In genomic region chr13:51324714-51325440, GRCh38 we compare ENCODE assay signal across 1 cellular context.
TF ChIP-seq lines count a peak whose summit lies in the region.

No MANE protein-coding gene starts in this region.

TF ChIP-seq in WTC11, 78 proteins besides CTCF, POLR2A, EP300 and RAD21 (continued from another document):
- TF ChIP-seq ZNF512 (CRISPR knock-in tag; IDR thresholded peaks at IDR 0.05; ENCODE audit: borderline replicate concordance) (no peak), GABPB1 (CRISPR knock-in tag; IDR thresholded peaks at IDR 0.05) (no peak), E2F1 (CRISPR knock-in tag; IDR thresholded peaks at IDR 0.05) (no peak), NFE2L1 (CRISPR knock-in tag; IDR thresholded peaks at IDR 0.05) (no peak), ZNF263 (CRISPR knock-in tag; IDR thresholded peaks at IDR 0.05; ENCODE audit: low read depth) (no peak)
TF ChIP-seq in WTC11: peak in this region for 0.
